ENCODE assay signal across 8 cellular contexts in the genomic region with DNA sequence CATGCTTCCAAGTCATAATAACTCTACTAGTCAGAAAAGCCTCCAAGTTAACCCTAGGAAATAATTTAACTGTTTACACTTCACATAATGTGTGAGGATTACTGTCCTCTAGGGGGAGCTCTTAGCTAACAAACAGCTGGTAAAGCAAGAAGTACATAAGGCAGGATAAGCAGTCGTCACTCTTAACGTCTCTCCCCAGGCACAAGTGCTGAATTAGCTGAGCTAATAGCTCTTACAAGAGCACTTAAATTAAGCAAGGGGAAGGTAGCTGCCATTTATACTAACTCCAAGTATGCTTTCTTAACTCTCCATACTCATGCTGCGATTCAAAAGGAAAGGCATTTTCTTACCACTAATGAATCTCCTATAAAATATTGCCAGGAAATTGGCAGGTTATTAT.
A peak's percentile ranks its signal among the peaks of the same experiment; 100 is the strongest.
DNase-seq lines count a peak whose midpoint lies in the region; ATAC-seq, FAIRE-seq and TF ChIP-seq lines count a peak whose summit lies in the region.

No MANE protein-coding gene starts in this region.

- H3F3A ChIP-seq in SU-DHL-6 (ENCODE audit: insufficient read depth) = no peaks in the 10 kb centered on the region

- no peaks in the 10 kb centered on the region for H3K9me2 ChIP-seq in SU-DHL-6 (replicated peaks; ENCODE audit: insufficient read depth, low read length)

- H3K27ac ChIP-seq in A549 = no peak overlapping the region
- no peak overlapping the region for H3K27ac ChIP-seq in SU-DHL-6 (ENCODE audit: low read depth, low read length)

- H2AFZ ChIP-seq in SU-DHL-6 (ENCODE audit: low read depth, low read length, severe bottlenecking) = no peak overlapping the region

- POLR2A ChIA-PET in A549 (lab: Yijun Ruan, JAX) = no interaction called here

- H3K27me3 ChIP-seq in GM06990 (replicated peaks; ENCODE audit: control insufficient read depth, insufficient read depth, low read length) (no peaks in the 10 kb centered on the region), SU-DHL-6 (ENCODE audit: low read length) (no peaks in the 10 kb centered on the region)

- H3K9ac ChIP-seq in SU-DHL-6 (ENCODE audit: low read length) = no peak overlapping the region

- H3K9me3 ChIP-seq in A549 = 0 out of 3 replicates have a peak, but pooled peaks cover 2% of the 10 kb centered on the region
- no peaks in the 10 kb centered on the region for H3K9me3 ChIP-seq in SU-DHL-6 (ENCODE audit: insufficient read depth, low read length)

- 31% methylated on average over 3 of the region's 3 CpGs for WGBS in A549 (ENCODE audit: missing lambda C conversion rate)

- TF ChIP-seq CTCF in A549 (IDR thresholded peaks at IDR 0.05) = peak; percentile 98
- peak; percentile 56 for TF ChIP-seq CTCF in GM06990 (IDR thresholded peaks at IDR 0.05; ENCODE audit: insufficient read depth, low read length, poor library complexity, severe bottlenecking)
- TF ChIP-seq CTCF in SU-DHL-6 (IDR thresholded peaks at IDR 0.05; ENCODE audit: insufficient read depth, low read length, poor library complexity, severe bottlenecking) = peak; percentile 60
- TF ChIP-seq CTCF in retinal pigment epithelial cell (conservative IDR thresholded peaks at IDR 0.05; ENCODE audit: low read depth, low read length) = peak; percentile 64

- peak in 1 of 2 experiments; percentile 70; a peak in 3 of 6 replicates for ATAC-seq in A549
- ATAC-seq in GM21515 (IDR thresholded peaks at IDR 0.05; ENCODE audit: unreplicated experiment) = no peak

- DNase-seq in A549 (ENCODE audit: low read depth in 1 of 2, low spot score in 1 of 2) = peak in 1 of 2 experiments; percentile 81
- DNase-seq in GM06990 (ENCODE audit: extremely low read depth, insufficient read length) = peak; percentile 19
- DNase-seq in NCI-H146 treated with DMSO at 0.1 percent for 48 hours (lab: John Stamatoyannopoulos, UW; ENCODE audit: unreplicated experiment) = peak; percentile 75
- peak; percentile 83 for DNase-seq in fibroblast of peridontal ligament (ENCODE audit: extremely low read depth)
- peak; percentile 19 for DNase-seq in retinal pigment epithelial cell (ENCODE audit: low read depth)
- no peak for DNase-seq in activated T-cell treated with anti-CD3 and anti-CD28 coated beads, Interleukin-2, amount 50 U/mL, for 1 hour

- CTCF ChIA-PET in A549 (lab: Yijun Ruan, JAX) = interaction anchor here (0.6 to 5.4 kb wide), 35 partner anchors 11 to 1540 kb away, joined by 3 to 120 read pairs (median 3); partner anchors contain the start of gene CAPRIN2

- no peaks in the 10 kb centered on the region for H3K36me3 ChIP-seq in GM06990 (ENCODE audit: control insufficient read depth, insufficient read depth, low read length)
- H3K36me3 ChIP-seq in SU-DHL-6 (ENCODE audit: low read length) = no peaks in the 10 kb centered on the region

- TF ChIP-seq POLR2A in A549 (IDR thresholded peaks at IDR 0.05; ENCODE audit: low read length) = no peak

- peak; percentile 92 to 97 for TF ChIP-seq RAD21 in A549 (conservative IDR thresholded peaks at IDR 0.05 in 1 of 2, IDR thresholded peaks at IDR 0.05 in 1 of 2)

- H3K79me2 ChIP-seq in SU-DHL-6 (ENCODE audit: insufficient read depth, low read length) = no peaks in the 10 kb centered on the region

- no peaks in the 10 kb centered on the region for H4K20me1 ChIP-seq in SU-DHL-6 (ENCODE audit: low read depth, low read length)

- H3K4me2 ChIP-seq in A549 (no peak overlapping the region), SU-DHL-6 (ENCODE audit: low read depth, low read length, poor library complexity, severe bottlenecking) (no peak overlapping the region)

- TF ChIP-seq EP300 in A549 (IDR thresholded peaks at IDR 0.05) = no peak

- H3K4me1 ChIP-seq in A549 = no peaks in the 10 kb centered on the region

- H3K4me3 ChIP-seq in A549 (no peak overlapping the region), GM06990 (replicated peaks; ENCODE audit: low read depth, low read length) (no peak overlapping the region), SU-DHL-6 (ENCODE audit: insufficient read depth, low read length, poor library complexity, severe bottlenecking) (no peak overlapping the region), retinal pigment epithelial cell (ENCODE audit: low read length) (no peak overlapping the region)

- FAIRE-seq in A549 (lab: Jason Lieb, UNC) = peak; percentile 84

TF ChIP-seq in A549, 52 proteins besides CTCF, POLR2A, EP300 and RAD21:
- TF ChIP-seq MAZ (IDR thresholded peaks at IDR 0.05; ENCODE audit: borderline replicate concordance, low read depth, low read length) = no peak
- peak; percentile 83; the same call in 1 of the 2 replicates for TF ChIP-seq KDM1A (IDR thresholded peaks at IDR 0.05; ENCODE audit: low read depth)
- TF ChIP-seq SMC3 (IDR thresholded peaks at IDR 0.05) = peak; percentile 74
- TF ChIP-seq PBX3 (IDR thresholded peaks at IDR 0.05) = no peak
